ENCODE assay signal across 8 cellular contexts in genomic region chr9:35814106-35814840, GRCh38. TPM values are rescaled to one million over a fixed set of nuclear protein-coding genes. Genes with fewer than 3 reads are reported as not detected.
A peak's percentile ranks its signal among the peaks of the same experiment; 100 is the strongest.
DNase-seq lines count a peak whose midpoint lies in the region; ATAC-seq and TF ChIP-seq lines count a peak whose summit lies in the region.

No MANE protein-coding gene starts in this region.

- ATAC-seq in thoracic aorta (ENCODE audit: insufficient number of reproducible peaks, low FRiP score, low read depth) = no peak

- H3K27me3 ChIP-seq in WERI-Rb-1 (ENCODE audit: insufficient read depth, low read depth, severe bottlenecking) = no peaks in the 10 kb centered on the region
- H3K27me3 ChIP-seq in thoracic aorta (replicated peaks; ENCODE audit: insufficient read depth) = no peaks in the 10 kb centered on the region

- TF ChIP-seq CTCF in 22Rv1 (IDR thresholded peaks at IDR 0.05) (peak; percentile 32), LNCAP (IDR thresholded peaks at IDR 0.05) (peak; percentile 27; the same call in 1 of the 2 replicates), WERI-Rb-1 (IDR thresholded peaks at IDR 0.05; ENCODE audit: low read depth, low read length) (peak; percentile 57), thoracic aorta (IDR thresholded peaks at IDR 0.05) (peak; percentile 20)

- H3K4me3 ChIP-seq in WERI-Rb-1 (ENCODE audit: low read depth, low read length) (peak overlapping the region; percentile 73), thoracic aorta (peak overlapping the region; percentile 85)

- H3K27ac ChIP-seq in 22Rv1 = peak overlapping the region; percentile 100
- H3K27ac ChIP-seq in WERI-Rb-1 = peak overlapping the region; percentile 99
- peak overlapping the region; percentile 88 to 91 for H3K27ac ChIP-seq in thoracic aorta

- no peak for TF ChIP-seq POLR2A in erythroblast (IDR thresholded peaks at IDR 0.05; ENCODE audit: low read length)

- no peaks in the 10 kb centered on the region for H3K9me3 ChIP-seq in WERI-Rb-1 (ENCODE audit: severe bottlenecking)
- H3K9me3 ChIP-seq in thoracic aorta = no peaks in the 10 kb centered on the region

- H3K36me3 ChIP-seq in WERI-Rb-1 (peaks cover 12% of the 10 kb centered on the region), thoracic aorta (peaks cover 2% of the 10 kb centered on the region)

- H3K4me1 ChIP-seq in thoracic aorta (ENCODE audit: control insufficient read depth in 1 of 2, low read depth in 2 of 2) = peaks cover 16 to 39% of the 10 kb centered on the region in 2 donors

- DNase-seq in ELF-1 (ENCODE audit: low read depth, low spot score) (peak; percentile 90), HCEC 1CT (peak; percentile 74), WERI-Rb-1 (peak; percentile 69), erythroblast (lab: John Stamatoyannopoulos, UW) (peak; percentile 80 to 81), midbrain (lab: John Stamatoyannopoulos, UW) (peak; percentile 74), thoracic aorta (ENCODE audit: low spot score) (no peak)

RNA-seq across cellular contexts. Expression of gene HINT2, which starts 0.6 kb away (rescaled TPM):
- 10 to 100 TPM; 18.4 to 45.4 TPM for total RNA-seq in thoracic aorta

RNA-seq across cellular contexts. Expression of gene SPAG8, which starts 2.2 kb away (rescaled TPM):
- total RNA-seq in thoracic aorta = 1 to 10 TPM in 1 of 2 donors, under 1 TPM in 1; 0.21 to 5.7 TPM

RNA-seq across cellular contexts. Expression of gene FAM221B, which starts 14.3 kb away (rescaled TPM):
- total RNA-seq in thoracic aorta = not detected

RNA-seq across cellular contexts. Expression of gene TMEM8B, which starts 14.8 kb away (rescaled TPM):
- total RNA-seq in thoracic aorta = 10 to 100 TPM; 14.6 to 24.2 TPM

RNA-seq across cellular contexts. Expression of gene NPR2, which starts 22.9 kb away (rescaled TPM):
- total RNA-seq in thoracic aorta = 10 to 100 TPM; 30.8 to 38.2 TPM
